In the genomic region with DNA sequence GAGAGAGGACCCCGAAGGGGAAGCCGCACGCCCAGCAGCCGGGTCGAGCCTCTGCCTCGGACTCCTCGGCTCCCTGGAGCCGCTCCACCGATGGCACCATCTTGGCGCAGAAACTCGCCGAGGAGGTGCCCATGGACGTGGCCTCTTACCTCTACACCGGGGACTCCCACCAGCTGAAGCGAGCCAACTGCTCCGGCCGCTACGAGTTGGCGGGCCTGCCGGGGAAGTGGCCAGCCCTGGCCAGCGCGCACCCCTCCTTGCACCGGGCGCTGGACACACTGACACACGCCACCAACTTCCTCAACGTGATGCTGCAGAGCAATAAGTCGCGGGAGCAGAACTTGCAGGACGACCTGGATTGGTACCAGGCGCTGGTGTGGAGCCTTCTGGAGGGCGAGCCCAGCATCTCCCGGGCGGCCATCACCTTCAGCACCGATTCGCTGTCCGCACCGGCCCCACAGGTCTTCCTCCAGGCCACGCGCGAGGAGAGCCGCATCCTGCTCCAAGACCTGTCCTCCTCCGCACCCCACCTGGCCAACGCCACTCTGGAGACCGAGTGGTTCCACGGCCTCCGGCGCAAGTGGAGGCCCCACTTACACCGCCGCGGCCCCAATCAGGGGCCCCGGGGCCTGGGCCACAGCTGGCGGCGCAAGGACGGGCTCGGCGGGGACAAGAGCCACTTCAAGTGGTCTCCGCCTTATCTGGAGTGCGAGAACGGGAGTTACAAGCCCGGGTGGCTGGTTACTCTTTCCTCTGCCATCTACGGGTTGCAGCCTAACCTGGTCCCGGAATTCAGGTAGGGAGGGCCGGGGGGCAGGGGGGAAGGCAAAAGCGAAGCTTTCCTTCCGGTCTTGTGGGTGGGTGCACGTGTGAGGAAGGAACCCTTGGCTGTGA, we compare ENCODE assay signal across 9 cellular contexts. TPM values are rescaled to one million over a fixed set of nuclear protein-coding genes. Genes with fewer than 3 reads are reported as not detected.
A peak's percentile ranks its signal among the peaks of the same experiment; 100 is the strongest.
DNase-seq lines count a peak whose midpoint lies in the region; ATAC-seq and TF ChIP-seq lines count a peak whose summit lies in the region.
"Had no signal": no experiment of that assay in that cellular context is flagged by ENCODE, and none has a peak within 500 bp of the region (broad histone marks: within the 10 kb centered on the region; RNA-seq: fewer than 3 reads in every experiment).

No MANE protein-coding gene starts in this region.

- H3K27ac ChIP-seq in RWPE2 (ENCODE audit: poor library complexity, severe bottlenecking) (no peak overlapping the region), left ventricle myocardium inferior (replicated peaks) (no peak overlapping the region)

- peak; percentile 31 for DNase-seq in DMS53 (lab: John Stamatoyannopoulos, UW)
- DNase-seq in DMS53 treated with DMSO at 0.1 percent for 48 hours (lab: John Stamatoyannopoulos, UW; ENCODE audit: unreplicated experiment) = no peak
- DNase-seq in RWPE2 (ENCODE audit: low spot score) = no peak
- no peak for DNase-seq in left ventricle myocardium inferior
- peak; percentile 38 for DNase-seq in progenitor cell of endocrine pancreas (ENCODE audit: low spot score, unreplicated experiment)
- DNase-seq in NOMO-1 (lab: John Stamatoyannopoulos, UW; ENCODE audit: unreplicated experiment in 2 of 2) = no peak
- DNase-seq in stimulated activated naive CD4-positive, alpha-beta T cell treated with Interleukin-2 at 50 U/mL for 16 hours (lab: John Stamatoyannopoulos, UW) = no peak
- DNase-seq: NCI-H2029 treated with DMSO at 0.1 percent for 48 hours had no signal

- no peaks in the 10 kb centered on the region for H3K9me3 Mint-ChIP-seq in progenitor cell of endocrine pancreas (ENCODE audit: low read depth)

- H3K4me1 Mint-ChIP-seq in progenitor cell of endocrine pancreas (ENCODE audit: low read depth) = peaks cover 11% of the 10 kb centered on the region

- H3K36me3 Mint-ChIP-seq in progenitor cell of endocrine pancreas (ENCODE audit: insufficient read depth) = no peaks in the 10 kb centered on the region

- H3K4me1 ChIP-seq in RWPE2 (ENCODE audit: insufficient read depth, poor library complexity, severe bottlenecking) (no peaks in the 10 kb centered on the region), left ventricle myocardium inferior (peaks cover 26% of the 10 kb centered on the region)

- peaks cover 76% of the 10 kb centered on the region for H3K27me3 Mint-ChIP-seq in progenitor cell of endocrine pancreas

- H3K4me3 ChIP-seq in RWPE2 (ENCODE audit: severe bottlenecking) = no peak overlapping the region
- peak overlapping the region; percentile 70 for H3K4me3 ChIP-seq in left ventricle myocardium inferior

- H3K36me3 ChIP-seq in RWPE2 (ENCODE audit: low read depth) (no peaks in the 10 kb centered on the region), left ventricle myocardium inferior (no peaks in the 10 kb centered on the region)

- no peak overlapping the region for H3K27ac Mint-ChIP-seq in progenitor cell of endocrine pancreas

- no peaks in the 10 kb centered on the region for H3K9me3 ChIP-seq in RWPE2 (ENCODE audit: severe bottlenecking)
- H3K9me3 ChIP-seq in left ventricle myocardium inferior (replicated peaks) = no peaks in the 10 kb centered on the region

- H3K27me3 ChIP-seq in RWPE2 (ENCODE audit: insufficient read depth, poor library complexity, severe bottlenecking) (peaks cover 85% of the 10 kb centered on the region), left ventricle myocardium inferior (ENCODE audit: low read depth) (peaks cover 92% of the 10 kb centered on the region)

- peak overlapping the region; percentile 86 for H3K4me3 Mint-ChIP-seq in progenitor cell of endocrine pancreas (ENCODE audit: low read depth)

- TF ChIP-seq CTCF in RWPE2 (IDR thresholded peaks at IDR 0.05; ENCODE audit: poor library complexity, severe bottlenecking) (no peak), left ventricle myocardium inferior (IDR thresholded peaks at IDR 0.05; ENCODE audit: borderline replicate concordance) (no peak), progenitor cell of endocrine pancreas (IDR thresholded peaks at IDR 0.05; ENCODE audit: unreplicated experiment) (no peak)

- ATAC-seq in RWPE2 (ENCODE audit: low read depth) = 0 out of 3 replicates have a peak, but pooled peaks have one; percentile 24
- no peak for ATAC-seq in GM21529 (IDR thresholded peaks at IDR 0.05; ENCODE audit: unreplicated experiment)

- intact Hi-C loops in left ventricle myocardium inferior (cut with micrococcal nuclease) = no loop called here

RNA-seq across cellular contexts. Expression of gene GPR158, which starts 1.0 kb away (rescaled TPM):
- total RNA-seq in left ventricle myocardium inferior = not detected
- 0.10 and 0.11 TPM in 2 replicates for total RNA-seq in progenitor cell of endocrine pancreas

Comparison
In these comparisons a context has a peak if more than half of its experiments do, and no peak if none do; other contexts are left out.
1. DNase-seq: peak in DMS53 (single experiment) and progenitor cell of endocrine pancreas (single experiment); none in DMS53 treated with DMSO at 0.1 percent for 48 hours (single experiment), RWPE2 (single experiment), left ventricle myocardium inferior (single experiment), NOMO-1 (0 of 2) and stimulated activated naive CD4-positive, alpha-beta T cell treated with Interleukin-2 at 50 U/mL for 16 hours (single experiment).